ENCODE assay signal across 3 cellular contexts in genomic region chr10:123068098-123068853, GRCh38.
TF ChIP-seq lines count a peak whose summit lies in the region.

No MANE protein-coding gene starts in this region.

TF ChIP-seq in GM12891, 5 proteins besides CTCF, POLR2A, EP300 and RAD21:
- TF ChIP-seq PAX5 (IDR thresholded peaks at IDR 0.05; ENCODE audit: insufficient read depth, low read length, severe bottlenecking) = no peak
- no peak for TF ChIP-seq SPI1 (IDR thresholded peaks at IDR 0.05; ENCODE audit: low read depth, low read length)
TF ChIP-seq in GM12891: peak in this region for 0.

TF ChIP-seq in HEK293, 187 proteins besides CTCF, POLR2A, EP300 and RAD21:
- no peak for TF ChIP-seq ZNF214 (tag by site-specific recombination; IDR thresholded peaks at IDR 0.05; ENCODE audit: borderline replicate concordance)
- no peak for TF ChIP-seq ZBTB8A (tag by site-specific recombination; IDR thresholded peaks at IDR 0.05)
- peak; percentile 97 for TF ChIP-seq ZSCAN4 (tag by site-specific recombination; IDR thresholded peaks at IDR 0.05)
- no peak for TF ChIP-seq ZNF280C (tag by site-specific recombination; IDR thresholded peaks at IDR 0.05)
- TF ChIP-seq KLF9 (tag by site-specific recombination; IDR thresholded peaks at IDR 0.05; ENCODE audit: low read depth) = no peak

TF ChIP-seq in H1, 55 proteins besides CTCF, POLR2A, EP300 and RAD21:
- no peak for TF ChIP-seq CHD7 (IDR thresholded peaks at IDR 0.05; ENCODE audit: insufficient replicate concordance, low read length)
- TF ChIP-seq HDAC6 (IDR thresholded peaks at IDR 0.05; ENCODE audit: low read depth, low read length) = no peak
- TF ChIP-seq YY1 (IDR thresholded peaks at IDR 0.05; ENCODE audit: low read depth, low read length) = no peak
TF ChIP-seq in H1: peak in this region for 0.
